Comparison of ENCODE assay signal across 27 cellular contexts in genomic region chr2:143742631-143743030, GRCh38.
A peak's percentile ranks its signal among the peaks of the same experiment; 100 is the strongest.
DNase-seq lines count a peak whose midpoint lies in the region; ATAC-seq and TF ChIP-seq lines count a peak whose summit lies in the region.
"Had no signal": no experiment of that assay in that cellular context is flagged by ENCODE, and none has a peak within 500 bp of the region (broad histone marks: within the 10 kb centered on the region; RNA-seq: fewer than 3 reads in every experiment).

No MANE protein-coding gene starts in this region.

- in situ Hi-C loops in astrocyte of the spinal cord (cut with HindIII; ENCODE audit: low sequenced_read_pairs) = no loop called here

- H3K36me3 Mint-ChIP-seq in memory B cell = peaks cover 34% of the 10 kb centered on the region
- H3K36me3 Mint-ChIP-seq: type B pancreatic cell had no signal

- no peaks in the 10 kb centered on the region for H3K27me3 Mint-ChIP-seq in memory B cell
- H3K27me3 Mint-ChIP-seq: activated CD4-positive, alpha-beta memory T cell treated with anti-CD3 and anti-CD28 coated beads for 36 hours; IgD-negative memory B cell; naive thymus-derived CD8-positive, alpha-beta T cell; type B pancreatic cell had no signal

- ATAC-seq in memory B cell (ENCODE audit: low read depth) (no peak), GM19455 (IDR thresholded peaks at IDR 0.05; ENCODE audit: unreplicated experiment) (no peak)
- ATAC-seq: naive thymus-derived CD8-positive, alpha-beta T cell had no signal

- peaks cover 2% of the 10 kb centered on the region for H3K4me1 Mint-ChIP-seq in memory B cell

- H3K9me3 Mint-ChIP-seq in memory B cell = no peaks in the 10 kb centered on the region
- H3K9me3 Mint-ChIP-seq: activated CD4-positive, alpha-beta memory T cell treated with anti-CD3 and anti-CD28 coated beads for 36 hours; IgD-negative memory B cell; naive thymus-derived CD8-positive, alpha-beta T cell; type B pancreatic cell had no signal

- no peak overlapping the region for H3K4me3 ChIP-seq in astrocyte of the spinal cord (ENCODE audit: low read depth, low read length)
- H3K4me3 ChIP-seq: ascending aorta, left ventricle myocardium inferior, SJSA1 had no signal

- peak; percentile 47 for DNase-seq in AG08395 (ENCODE audit: low spot score)
- peak; percentile 45 for DNase-seq in EH (ENCODE audit: low read depth)
- DNase-seq in astrocyte of the spinal cord (ENCODE audit: low read depth, low spot score) = peak; percentile 18
- DNase-seq in memory B cell (ENCODE audit: low spot score in 2 of 2) = no peak
- DNase-seq in NAMALWA (ENCODE audit: low spot score) = no peak
- no peak for DNase-seq in DMS114 treated with DMSO at 0.1 percent for 48 hours (lab: John Stamatoyannopoulos, UW; ENCODE audit: unreplicated experiment)
- no peak for DNase-seq in stimulated activated CD4-positive, alpha-beta T cell treated with anti-CD3 and anti-CD28 coated beads, Interleukin-12 subunit alpha, Interleukin-12 subunit beta, amount 100 ng/mL, for 4 hours
- DNase-seq: activated CD4-positive, alpha-beta memory T cell treated with anti-CD3 and anti-CD28 coated beads for 36 hours; activated CD8-positive, alpha-beta memory T cell treated with anti-CD3 and anti-CD28 coated beads, Interleukin-2, amount 50 U/mL, for 4 hours; activated naive CD4-positive, alpha-beta T cell treated with anti-CD3 and anti-CD28 coated beads, Interleukin-2, amount 50 U/mL, for 16 hours; C1 segment of cervical spinal cord; EL; islet precursor cell; left ventricle myocardium inferior; midbrain; naive thymus-derived CD8-positive, alpha-beta T cell; NCI-H1105 treated with DMSO at 0.1 percent for 48 hours; NCI-H2081; NCI-H774; retina; RPMI8226; stimulated activated CD4-positive, alpha-beta T cell treated with anti-CD3 and anti-CD28 coated beads, Interleukin-2, amount 100 ng/mL, for 48 hours had no signal

- peak overlapping the region; percentile 12 for H3K27ac Mint-ChIP-seq in memory B cell
- H3K27ac Mint-ChIP-seq: activated CD4-positive, alpha-beta memory T cell treated with anti-CD3 and anti-CD28 coated beads for 36 hours; IgD-negative memory B cell; type B pancreatic cell had no signal

- no peak overlapping the region for H3K4me3 Mint-ChIP-seq in memory B cell
- H3K4me3 Mint-ChIP-seq: activated CD4-positive, alpha-beta memory T cell treated with anti-CD3 and anti-CD28 coated beads for 36 hours; IgD-negative memory B cell; type B pancreatic cell had no signal

- TF ChIP-seq CTCF in astrocyte of the spinal cord (IDR thresholded peaks at IDR 0.05; ENCODE audit: low read depth, low read length) = no peak

Comparison
In these comparisons a context has a peak if more than half of its experiments do, and no peak if none do; other contexts are left out.
1. DNase-seq: peak in AG08395 (single experiment), EH (single experiment) and astrocyte of the spinal cord (single experiment); none in memory B cell (0 of 2), NAMALWA (single experiment), DMS114 treated with DMSO at 0.1 percent for 48 hours (single experiment) and stimulated activated CD4-positive, alpha-beta T cell treated with anti-CD3 and anti-CD28 coated beads, Interleukin-12 subunit alpha, Interleukin-12 subunit beta, amount 100 ng/mL, for 4 hours (single experiment).